Comparison of ENCODE assay signal across 8 cellular contexts in genomic region chr6:28212510-28213212, GRCh38. TPM values are rescaled to one million over a fixed set of nuclear protein-coding genes. Genes with fewer than 3 reads are reported as not detected.
DNase-seq lines count a peak whose midpoint lies in the region; ATAC-seq and TF ChIP-seq lines count a peak whose summit lies in the region.

No MANE protein-coding gene starts in this region.

- H3K36me3 ChIP-seq in H7 (replicated peaks; ENCODE audit: control insufficient read depth, insufficient read depth, low read length) (no peaks in the 10 kb centered on the region), duodenal mucosa (ENCODE audit: control insufficient read depth in 1 of 2, insufficient read depth in 2 of 2, low read length in 2 of 2) (no peaks in the 10 kb centered on the region), muscle layer of duodenum (ENCODE audit: control insufficient read depth in 1 of 2, insufficient read depth in 2 of 2, low read length in 2 of 2) (no peaks in the 10 kb centered on the region), upper lobe of right lung (no peaks in the 10 kb centered on the region)

- H3K27ac Mint-ChIP-seq in T-helper 1 cell treated with Interleukin-12 subunit alpha and Interleukin-12 subunit beta and Interleukin-4 antibody, amounts not matched to agents 30 μg/mL and 1 μg/mL, for 36 hours: peak overlapping the region; percentile 72

- no peak for TF ChIP-seq CTCF in upper lobe of right lung (IDR thresholded peaks at IDR 0.05)

- DNase-seq in GM04503 (ENCODE audit: low read depth): peak; percentile 57
- DNase-seq in H7: peak; percentile 66
- DNase-seq in NCI-H1105 treated with DMSO at 0.1 percent for 48 hours (lab: John Stamatoyannopoulos, UW): peak; percentile 89
- peak; percentile 74 for DNase-seq in upper lobe of right lung
- DNase-seq in SKM-1 treated with dmso at 0.1 percent for 144 hours (lab: John Stamatoyannopoulos, UW; ENCODE audit: unreplicated experiment): no peak

- H3K27me3 ChIP-seq in H7 (ENCODE audit: control insufficient read depth, insufficient read depth, low read length) (peaks cover 43% of the 10 kb centered on the region), duodenal mucosa (ENCODE audit: control insufficient read depth in 1 of 2, insufficient read depth in 2 of 2, low read length in 2 of 2) (peaks cover 36 to 55% of the 10 kb centered on the region in 2 donors), muscle layer of duodenum (ENCODE audit: low read depth, low read length) (peaks cover 51% of the 10 kb centered on the region), upper lobe of right lung (peaks cover 73% of the 10 kb centered on the region)

- H3K4me3 Mint-ChIP-seq in T-helper 1 cell treated with Interleukin-12 subunit alpha and Interleukin-12 subunit beta and Interleukin-4 antibody, amounts not matched to agents 30 μg/mL and 1 μg/mL, for 36 hours: peak overlapping the region; percentile 76

- intact Hi-C loops in upper lobe of right lung (cut with DNase I): no loop called here

- H3K27ac ChIP-seq in duodenal mucosa (ENCODE audit: low read depth, low read length): no peak overlapping the region
- H3K27ac ChIP-seq in muscle layer of duodenum (ENCODE audit: low read length): peak overlapping the region; percentile 34
- peak overlapping the region; percentile 53 for H3K27ac ChIP-seq in upper lobe of right lung

- ATAC-seq in upper lobe of right lung: peak; percentile 80

- peak overlapping the region; percentile 55 to 74 for H3K9ac ChIP-seq in duodenal mucosa (ENCODE audit: low read depth in 1 of 2, low read length in 2 of 2)

- H3K4me1 ChIP-seq in duodenal mucosa (ENCODE audit: control insufficient read depth in 1 of 2, insufficient read depth in 2 of 2, low read length in 2 of 2) (peaks cover 13 to 17% of the 10 kb centered on the region in 2 donors), muscle layer of duodenum (ENCODE audit: control insufficient read depth in 1 of 2, insufficient read depth in 2 of 2, low read length in 2 of 2) (peaks cover 0 to 8% of the 10 kb centered on the region in 2 donors), upper lobe of right lung (peaks cover 6% of the 10 kb centered on the region)

- H3K4me3 ChIP-seq in H7 (ENCODE audit: insufficient read depth, low read depth, low read length): peak overlapping the region; percentile 51
- H3K4me3 ChIP-seq in duodenal mucosa (ENCODE audit: low read depth in 1 of 2, low read length in 2 of 2): peak overlapping the region; percentile 70 to 76
- H3K4me3 ChIP-seq in muscle layer of duodenum (ENCODE audit: low read depth in 1 of 2, low read length in 2 of 2): peak overlapping the region; percentile 34 to 62
- peak overlapping the region; percentile 45 for H3K4me3 ChIP-seq in upper lobe of right lung

- H3K9me3 ChIP-seq in duodenal mucosa (ENCODE audit: control insufficient read depth in 1 of 2, low read length in 2 of 2) (no peaks in the 10 kb centered on the region), muscle layer of duodenum (ENCODE audit: control insufficient read depth in 1 of 2, low read length in 2 of 2) (no peaks in the 10 kb centered on the region), upper lobe of right lung (no peaks in the 10 kb centered on the region)

- H3K27me3 Mint-ChIP-seq in T-helper 1 cell treated with Interleukin-12 subunit alpha and Interleukin-12 subunit beta and Interleukin-4 antibody, amounts not matched to agents 30 μg/mL and 1 μg/mL, for 36 hours (ENCODE audit: low read depth): peaks cover 83% of the 10 kb centered on the region

- peaks cover 4% of the 10 kb centered on the region for H3K36me3 Mint-ChIP-seq in T-helper 1 cell treated with Interleukin-12 subunit alpha and Interleukin-12 subunit beta and Interleukin-4 antibody, amounts not matched to agents 30 μg/mL and 1 μg/mL, for 36 hours (ENCODE audit: low read depth)

- peaks cover 9% of the 10 kb centered on the region for H3K9me3 Mint-ChIP-seq in T-helper 1 cell treated with Interleukin-12 subunit alpha and Interleukin-12 subunit beta and Interleukin-4 antibody, amounts not matched to agents 30 μg/mL and 1 μg/mL, for 36 hours

- H3K4me1 Mint-ChIP-seq in T-helper 1 cell treated with Interleukin-12 subunit alpha and Interleukin-12 subunit beta and Interleukin-4 antibody, amounts not matched to agents 30 μg/mL and 1 μg/mL, for 36 hours (ENCODE audit: low read depth): peaks cover 32% of the 10 kb centered on the region

RNA-seq across cellular contexts. Expression of gene ZSCAN9, which starts 12.4 kb away (rescaled TPM):
- 15.6 and 20.4 TPM in 2 replicates for total RNA-seq in H7 (2014; rRNA removed; shearing (Covaris generic))
- total RNA-seq in upper lobe of right lung: 13.5 TPM

RNA-seq across cellular contexts. Expression of gene ZKSCAN4, which starts 39.4 kb away (rescaled TPM):
- 5.6 and 6.7 TPM in 2 replicates for total RNA-seq in H7 (2014; rRNA removed; shearing (Covaris generic))
- total RNA-seq in upper lobe of right lung: 4.5 TPM

RNA-seq across cellular contexts. Expression of gene NKAPL, which starts 46.4 kb away (rescaled TPM):
- not detected in 2 replicates for total RNA-seq in H7 (2014; rRNA removed; shearing (Covaris generic))
- 0.87 TPM for total RNA-seq in upper lobe of right lung

RNA-seq across cellular contexts. Expression of gene ZSCAN26, which starts 54.3 kb away (rescaled TPM):
- 11.0 and 14.8 TPM in 2 replicates for total RNA-seq in H7 (2014; rRNA removed; shearing (Covaris generic))
- 11.3 TPM for total RNA-seq in upper lobe of right lung
